ENCODE assay signal across 18 cellular contexts in genomic region chr18:22606563-22607283, GRCh38.
A peak's percentile ranks its signal among the peaks of the same experiment; 100 is the strongest.
DNase-seq lines count a peak whose midpoint lies in the region; ATAC-seq and TF ChIP-seq lines count a peak whose summit lies in the region.
"Had no signal": no experiment of that assay in that cellular context is flagged by ENCODE, and none has a peak within 500 bp of the region (broad histone marks: within the 10 kb centered on the region; RNA-seq: fewer than 3 reads in every experiment).

No MANE protein-coding gene starts in this region.

- intact Hi-C loops in aorta (cut with DNase I) = loop anchor here in 1 of 2 donors (5.0 kb wide), 1 partner anchor 439 kb away; the partner anchor contains the start of gene GATA6

- 21 to 25% methylated on average over 7 of the region's 7 CpGs for WGBS in aorta, 2 donors

- no peaks in the 10 kb centered on the region for H3K27me3 ChIP-seq in aorta (ENCODE audit: control insufficient read depth in 1 of 2, insufficient read depth in 2 of 2, low read length in 1 of 2)
- H3K27me3 ChIP-seq in effector memory CD4-positive, alpha-beta T cell (replicated peaks; ENCODE audit: control insufficient read depth, insufficient read depth, low read length, poor library complexity, severe bottlenecking) = no peaks in the 10 kb centered on the region
- H3K27me3 ChIP-seq: sigmoid colon had no signal

- CTCF ChIA-PET in WTC11 (lab: Charles Lee) = no interaction called here

- H3K4me3 ChIP-seq in fibroblast of the aortic adventitia (ENCODE audit: low read depth, low read length) = no peak overlapping the region
- no peak overlapping the region for H3K4me3 ChIP-seq in aorta (ENCODE audit: low read length in 2 of 2)
- no peak overlapping the region for H3K4me3 ChIP-seq in effector memory CD4-positive, alpha-beta T cell (ENCODE audit: insufficient read depth, low read depth, low read length, poor library complexity, severe bottlenecking)
- H3K4me3 ChIP-seq: K562, sigmoid colon had no signal

- no peaks in the 10 kb centered on the region for H3K36me3 Mint-ChIP-seq in WTC11

- H3K4me1 Mint-ChIP-seq in WTC11 = peaks cover 8% of the 10 kb centered on the region; the same call in 1 of the 2 replicates
- H3K4me1 Mint-ChIP-seq: B cell had no signal

- no peak for TF ChIP-seq CTCF in WTC11 (IDR thresholded peaks at IDR 0.05)
- TF ChIP-seq CTCF in fibroblast of the aortic adventitia (IDR thresholded peaks at IDR 0.05; ENCODE audit: insufficient read depth, low read length) = no peak

- peak; percentile 86 for ATAC-seq in WTC11
- ATAC-seq in aorta (ENCODE audit: low FRiP score) = peak; percentile 40
- ATAC-seq in HG03460 (IDR thresholded peaks at IDR 0.05; ENCODE audit: unreplicated experiment) = no peak
- ATAC-seq: K562 had no signal

- no peaks in the 10 kb centered on the region for H3K9me3 Mint-ChIP-seq in WTC11
- H3K9me3 Mint-ChIP-seq: activated T-helper 1 cell treated with anti-CD3 and anti-CD28 coated beads, Interleukin-12 subunit alpha, Interleukin-12 subunit beta, Interleukin-2, Interleukin-4 antibody, amounts not matched to agents 30 ng/mL and 10 ng/mL and 1 ng/mL, durations not matched to agents 14 hours and 24 hours and 36 hours; dendritic cell treated with granulocyte-macrophage colony-stimulating factor and Interleukin-4, amounts not matched to agents 40 ng/mL and 50 ng/mL, for 4 days had no signal

- H3K4me1 ChIP-seq in aorta (ENCODE audit: control insufficient read depth in 1 of 2, insufficient read depth in 2 of 2, low read length in 2 of 2) = peaks cover 5 to 13% of the 10 kb centered on the region in 2 donors
- H3K4me1 ChIP-seq in effector memory CD4-positive, alpha-beta T cell (ENCODE audit: control insufficient read depth, insufficient read depth, low read length, poor library complexity, severe bottlenecking) = no peaks in the 10 kb centered on the region

- peak overlapping the region; percentile 78 to 99 for H3K27ac ChIP-seq in aorta (ENCODE audit: low read depth in 1 of 2, low read length in 2 of 2)
- H3K27ac ChIP-seq in effector memory CD4-positive, alpha-beta T cell (ENCODE audit: insufficient read depth, low read length, poor library complexity, severe bottlenecking) = no peak overlapping the region
- H3K27ac ChIP-seq: epithelial cell of prostate had no signal

- no peaks in the 10 kb centered on the region for H3K9me3 ChIP-seq in aorta (ENCODE audit: control insufficient read depth, low read length)
- no peaks in the 10 kb centered on the region for H3K9me3 ChIP-seq in effector memory CD4-positive, alpha-beta T cell (ENCODE audit: control insufficient read depth, low read length)
- H3K9me3 ChIP-seq: sigmoid colon had no signal

- H3K4me3 Mint-ChIP-seq in WTC11 = no peak overlapping the region
- H3K4me3 Mint-ChIP-seq: activated T-helper 1 cell treated with anti-CD3 and anti-CD28 coated beads, Interleukin-12 subunit alpha, Interleukin-12 subunit beta, Interleukin-2, Interleukin-4 antibody, amounts not matched to agents 30 ng/mL and 10 ng/mL and 1 ng/mL, durations not matched to agents 14 hours and 24 hours and 36 hours; B cell; dendritic cell treated with granulocyte-macrophage colony-stimulating factor and Interleukin-4, amounts not matched to agents 40 ng/mL and 50 ng/mL, for 4 days had no signal

- H3K27ac Mint-ChIP-seq in WTC11 = no peak overlapping the region
- H3K27ac Mint-ChIP-seq: activated T-helper 1 cell treated with anti-CD3 and anti-CD28 coated beads, Interleukin-12 subunit alpha, Interleukin-12 subunit beta, Interleukin-2, Interleukin-4 antibody, amounts not matched to agents 30 ng/mL and 10 ng/mL and 1 ng/mL, durations not matched to agents 14 hours and 24 hours and 36 hours; B cell; dendritic cell treated with granulocyte-macrophage colony-stimulating factor and Interleukin-4, amounts not matched to agents 40 ng/mL and 50 ng/mL, for 4 days had no signal

- no peaks in the 10 kb centered on the region for H3K36me3 ChIP-seq in aorta (ENCODE audit: control insufficient read depth in 1 of 2, insufficient read depth in 2 of 2, low read length in 1 of 2)
- no peaks in the 10 kb centered on the region for H3K36me3 ChIP-seq in effector memory CD4-positive, alpha-beta T cell (ENCODE audit: control insufficient read depth, insufficient read depth, low read length)
- H3K36me3 ChIP-seq: sigmoid colon had no signal

- DNase-seq in WTC11 (ENCODE audit: low spot score) = peak; percentile 19
- DNase-seq in fibroblast of the aortic adventitia (ENCODE audit: low read depth) = peak; percentile 61
- DNase-seq in kidney glomerular epithelial cell (lab: John Stamatoyannopoulos, UW) = peak; percentile 64
- DNase-seq in aorta = peak; percentile 52 to 76
- no peak for DNase-seq in inferior parietal cortex (ENCODE audit: extremely low spot score)
- no peak for DNase-seq in effector memory CD4-positive, alpha-beta T cell
- DNase-seq: activated CD4-positive, CD25-positive, alpha-beta regulatory T cell; Calu3; NCI-H69; occipital lobe; sigmoid colon; T-helper 2 cell had no signal

- H3K27me3 Mint-ChIP-seq in WTC11 (ENCODE audit: low read depth) = no peaks in the 10 kb centered on the region
- H3K27me3 Mint-ChIP-seq: dendritic cell treated with granulocyte-macrophage colony-stimulating factor and Interleukin-4, amounts not matched to agents 40 ng/mL and 50 ng/mL, for 4 days had no signal

- POLR2A ChIA-PET in WTC11 (lab: Charles Lee) = no interaction called here

TF ChIP-seq in WTC11, 78 proteins besides CTCF, POLR2A, EP300 and RAD21 (continues in another document):
- TF ChIP-seq KAT7 (CRISPR knock-in tag; IDR thresholded peaks at IDR 0.05; ENCODE audit: borderline replicate concordance) (no peak), ATF3 (CRISPR knock-in tag; conservative IDR thresholded peaks at IDR 0.05) (no peak), ZBTB21 (CRISPR knock-in tag; IDR thresholded peaks at IDR 0.05; ENCODE audit: borderline replicate concordance) (no peak), TEAD1 (CRISPR knock-in tag; IDR thresholded peaks at IDR 0.05) (no peak), RELA (CRISPR knock-in tag; IDR thresholded peaks at IDR 0.05; ENCODE audit: borderline replicate concordance) (no peak), CREB1 (CRISPR knock-in tag; IDR thresholded peaks at IDR 0.05) (no peak), ARID4B (CRISPR knock-in tag; IDR thresholded peaks at IDR 0.05; ENCODE audit: borderline replicate concordance) (no peak), ZNF396 (CRISPR knock-in tag; IDR thresholded peaks at IDR 0.05; ENCODE audit: borderline replicate concordance) (no peak), NR1H2 (CRISPR knock-in tag; IDR thresholded peaks at IDR 0.05) (no peak), SMAD4 (CRISPR knock-in tag; IDR thresholded peaks at IDR 0.05) (no peak), ESRRA (CRISPR knock-in tag; IDR thresholded peaks at IDR 0.05; ENCODE audit: borderline replicate concordance) (no peak), ZMAT4 (CRISPR knock-in tag; IDR thresholded peaks at IDR 0.05) (no peak), PREB (CRISPR knock-in tag; IDR thresholded peaks at IDR 0.05; ENCODE audit: borderline replicate concordance) (no peak), TP53 (CRISPR knock-in tag; IDR thresholded peaks at IDR 0.05) (no peak)

Comparison
In these comparisons a context has a peak if more than half of its experiments do, and no peak if none do; other contexts are left out.
1. DNase-seq: peak in WTC11 (single experiment), fibroblast of the aortic adventitia (single experiment), kidney glomerular epithelial cell (single experiment) and aorta (2 of 2); none in inferior parietal cortex (single experiment) and effector memory CD4-positive, alpha-beta T cell (0 of 3).